In the genomic region with DNA sequence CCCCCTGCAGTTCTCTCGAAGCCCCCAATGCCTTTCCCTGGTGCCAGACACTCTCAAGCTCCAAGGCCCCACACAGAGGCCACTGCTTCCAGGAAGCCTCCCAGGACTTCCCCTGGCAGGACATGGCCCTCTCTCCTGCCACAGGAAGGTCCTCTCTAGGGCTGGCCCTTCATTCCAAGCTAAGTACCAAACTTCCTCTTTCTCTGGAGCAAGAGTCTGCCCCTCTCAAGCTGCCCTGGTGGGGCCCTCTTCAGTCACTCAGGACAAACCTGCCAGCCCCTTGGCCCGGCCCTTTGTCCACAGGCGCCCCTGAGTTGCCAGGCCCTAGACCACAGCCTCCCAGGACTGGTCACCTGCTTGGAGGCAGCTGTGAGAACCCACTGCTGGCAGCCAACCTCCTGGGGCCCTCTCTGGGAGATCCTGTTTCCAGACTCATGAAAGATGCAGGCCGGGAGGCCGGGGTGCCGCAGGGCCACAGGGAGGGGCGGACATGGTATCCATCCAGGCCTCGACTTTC, we compare ENCODE assay signal across 9 cellular contexts. TPM values are rescaled to one million over a fixed set of nuclear protein-coding genes. Genes with fewer than 3 reads are reported as not detected.
DNase-seq lines count a peak whose midpoint lies in the region; ATAC-seq and TF ChIP-seq lines count a peak whose summit lies in the region.
"Had no signal": no experiment of that assay in that cellular context is flagged by ENCODE, and none has a peak within 500 bp of the region (broad histone marks: within the 10 kb centered on the region; RNA-seq: fewer than 3 reads in every experiment).

No MANE protein-coding gene starts in this region.

- peaks cover 68% of the 10 kb centered on the region for H3K36me3 Mint-ChIP-seq in activated T-cell treated with anti-CD3 and anti-CD28 coated beads, Interleukin-2, amount 50 U/mL, for 24 hours (ENCODE audit: low read depth)
- H3K36me3 Mint-ChIP-seq in activated T-cell treated with anti-CD3 and anti-CD28 coated beads, Interleukin-2, amount 50 U/mL, for 4 hours (ENCODE audit: insufficient read depth): peaks cover 9% of the 10 kb centered on the region
- no peaks in the 10 kb centered on the region for H3K36me3 Mint-ChIP-seq in type B pancreatic cell

- H3K9me3 Mint-ChIP-seq in activated T-cell treated with anti-CD3 and anti-CD28 coated beads, Interleukin-2, amount 50 U/mL, for 24 hours: no peaks in the 10 kb centered on the region
- no peaks in the 10 kb centered on the region for H3K9me3 Mint-ChIP-seq in activated T-cell treated with anti-CD3 and anti-CD28 coated beads, Interleukin-2, amount 50 U/mL, for 4 hours
- H3K9me3 Mint-ChIP-seq in type B pancreatic cell: no peaks in the 10 kb centered on the region

- TF ChIP-seq CTCF in choroid plexus epithelial cell (conservative IDR thresholded peaks at IDR 0.05; ENCODE audit: low read depth, low read length): no peak
- TF ChIP-seq CTCF in type B pancreatic cell (conservative IDR thresholded peaks at IDR 0.05): no peak

- peak overlapping the region; percentile 90 for H3K27ac Mint-ChIP-seq in activated T-cell treated with anti-CD3 and anti-CD28 coated beads, Interleukin-2, amount 50 U/mL, for 24 hours
- H3K27ac Mint-ChIP-seq in type B pancreatic cell: peak overlapping the region; percentile 41

- no peaks in the 10 kb centered on the region for H3K27me3 Mint-ChIP-seq in activated T-cell treated with anti-CD3 and anti-CD28 coated beads, Interleukin-2, amount 50 U/mL, for 24 hours
- H3K27me3 Mint-ChIP-seq in activated T-cell treated with anti-CD3 and anti-CD28 coated beads, Interleukin-2, amount 50 U/mL, for 4 hours (ENCODE audit: low read depth): no peaks in the 10 kb centered on the region
- H3K27me3 Mint-ChIP-seq in type B pancreatic cell: no peaks in the 10 kb centered on the region

- no peak for DNase-seq in activated T-cell treated with anti-CD3 and anti-CD28 coated beads, Interleukin-2, amount 50 U/mL, for 24 hours
- DNase-seq in activated T-cell treated with anti-CD3 and anti-CD28 coated beads, Interleukin-2, amount 50 U/mL, for 4 hours: no peak
- peak; percentile 61 for DNase-seq in choroid plexus epithelial cell (ENCODE audit: low read depth)
- DNase-seq in mesenteric fat pad (ENCODE audit: low spot score): peak; percentile 80
- DNase-seq in type B pancreatic cell (ENCODE audit: extremely low spot score, unreplicated experiment): no peak
- no peak for DNase-seq in GM19238 (ENCODE audit: insufficient read length, low spot score)
- DNase-seq: GOT3 had no signal

- ATAC-seq in activated T-cell treated with anti-CD3 and anti-CD28 coated beads, Interleukin-2, amount 50 U/mL, for 4 hours: no peak
- ATAC-seq in GM21526 (IDR thresholded peaks at IDR 0.05; ENCODE audit: low FRiP score, unreplicated experiment): no peak
- no peak for ATAC-seq in GM18870 (IDR thresholded peaks at IDR 0.05; ENCODE audit: unreplicated experiment)

- H3K4me1 Mint-ChIP-seq in activated T-cell treated with anti-CD3 and anti-CD28 coated beads, Interleukin-2, amount 50 U/mL, for 24 hours (ENCODE audit: low read depth): peaks cover 70% of the 10 kb centered on the region
- H3K4me1 Mint-ChIP-seq in activated T-cell treated with anti-CD3 and anti-CD28 coated beads, Interleukin-2, amount 50 U/mL, for 4 hours (ENCODE audit: low read depth): peaks cover 58% of the 10 kb centered on the region
- H3K4me1 Mint-ChIP-seq in type B pancreatic cell (ENCODE audit: unreplicated experiment): peaks cover 11% of the 10 kb centered on the region

- no peak overlapping the region for H3K4me3 ChIP-seq in choroid plexus epithelial cell (ENCODE audit: low read depth, low read length)

- H3K4me3 Mint-ChIP-seq in activated T-cell treated with anti-CD3 and anti-CD28 coated beads, Interleukin-2, amount 50 U/mL, for 24 hours: peak overlapping the region; percentile 23
- H3K4me3 Mint-ChIP-seq in activated T-cell treated with anti-CD3 and anti-CD28 coated beads, Interleukin-2, amount 50 U/mL, for 4 hours: no peak overlapping the region
- H3K4me3 Mint-ChIP-seq in type B pancreatic cell: no peak overlapping the region

RNA-seq across cellular contexts. Expression of gene NINJ1, which starts 6.6 kb away (rescaled TPM):
- total RNA-seq in activated T-cell treated with anti-CD3 and anti-CD28 coated beads, Interleukin-2, amount 50 U/mL, for 4 hours: 10 to 100 TPM; 48.6 to 69.8 (median 50.1) TPM
- total RNA-seq in mesenteric fat pad (58.8 TPM), type B pancreatic cell (ENCODE audit: low replicate concordance) (19.4 and 21.6 TPM in 2 replicates)

RNA-seq across cellular contexts. Expression of gene CARD19, which starts 31.4 kb away (rescaled TPM):
- 10 to 100 TPM; 25.5 to 33.8 (median 28.4) TPM for total RNA-seq in activated T-cell treated with anti-CD3 and anti-CD28 coated beads, Interleukin-2, amount 50 U/mL, for 4 hours
- total RNA-seq in mesenteric fat pad (38.9 TPM), type B pancreatic cell (ENCODE audit: low replicate concordance) (17.7 and 22.2 TPM in 2 replicates)

RNA-seq across cellular contexts. Expression of gene WNK2, which starts 56.5 kb away (rescaled TPM):
- 1 to 10 TPM; 2.7 to 3.3 (median 3.0) TPM for total RNA-seq in activated T-cell treated with anti-CD3 and anti-CD28 coated beads, Interleukin-2, amount 50 U/mL, for 4 hours
- total RNA-seq in mesenteric fat pad: 1.1 TPM
- total RNA-seq in type B pancreatic cell (ENCODE audit: low replicate concordance): 47.2 and 75.5 TPM in 2 replicates

Comparison
In these comparisons a context has a peak if more than half of its experiments do, and no peak if none do; other contexts are left out.
1. DNase-seq: peak in choroid plexus epithelial cell (single experiment) and mesenteric fat pad (single experiment); none in activated T-cell treated with anti-CD3 and anti-CD28 coated beads, Interleukin-2, amount 50 U/mL, for 24 hours (single experiment), activated T-cell treated with anti-CD3 and anti-CD28 coated beads, Interleukin-2, amount 50 U/mL, for 4 hours (single experiment), type B pancreatic cell (single experiment) and GM19238 (single experiment).
2. RNA of gene WNK2, which starts 56.5 kb away (total RNA-seq): 47.2 to 75.5 TPM in type B pancreatic cell; 2.7 to 3.3 TPM in activated T-cell treated with anti-CD3 and anti-CD28 coated beads, Interleukin-2, amount 50 U/mL, for 4 hours and 1.1 TPM in mesenteric fat pad (single experiment); every median in the first group is over 10 times any median in the second.